ENCODE assay signal across 1 cellular context in genomic region chr6:25278914-25279747, GRCh38.
TF ChIP-seq lines count a peak whose summit lies in the region.

TSS of gene CARMIL1 (plus strand) at chr6:25279374. CDS start at chr6:25279796, 422 bp downstream.

TF ChIP-seq in HepG2, 621 proteins besides CTCF, POLR2A, EP300 and RAD21 (continued from another document and continues in another):
- TF ChIP-seq KAT7 (CRISPR knock-in tag; IDR thresholded peaks at IDR 0.05; ENCODE audit: borderline replicate concordance) (peak; percentile 61; the same call in 1 of the 2 replicates), HBP1 (CRISPR knock-in tag; IDR thresholded peaks at IDR 0.05; ENCODE audit: low read depth) (0 out of 2 replicates have a peak, but pooled peaks have one; percentile 28), ZNF788 (CRISPR knock-in tag; IDR thresholded peaks at IDR 0.05; ENCODE audit: borderline replicate concordance) (no peak), POLR2AphosphoS2 (IDR thresholded peaks at IDR 0.05; ENCODE audit: low read depth, low read length) (no peak), MEIS2 (CRISPR knock-in tag; IDR thresholded peaks at IDR 0.05) (peak; percentile 47; the same call in 1 of the 2 replicates), ZZZ3 (CRISPR knock-in tag; IDR thresholded peaks at IDR 0.05; ENCODE audit: borderline replicate concordance) (no peak), KDM2A (CRISPR knock-in tag; IDR thresholded peaks at IDR 0.05; ENCODE audit: borderline replicate concordance, low read depth) (peak; percentile 68; the same call in 1 of the 2 replicates), NRL (CRISPR knock-in tag; IDR thresholded peaks at IDR 0.05; ENCODE audit: borderline replicate concordance) (no peak), MXD1 (CRISPR knock-in tag; IDR thresholded peaks at IDR 0.05) (peak; percentile 34; the same call in 1 of the 2 replicates), ARHGAP35 (CRISPR knock-in tag; IDR thresholded peaks at IDR 0.05; ENCODE audit: borderline replicate concordance) (no peak; the same call in 1 of the 2 replicates), ZMAT3 (CRISPR knock-in tag; conservative IDR thresholded peaks at IDR 0.05) (peak; percentile 72; the same call in 1 of the 2 replicates), ZNF75D (CRISPR knock-in tag; IDR thresholded peaks at IDR 0.05; ENCODE audit: borderline replicate concordance) (no peak), ZNF660 (CRISPR knock-in tag; IDR thresholded peaks at IDR 0.05; ENCODE audit: borderline replicate concordance, low read depth) (no peak), EHMT2 (IDR thresholded peaks at IDR 0.05; ENCODE audit: borderline replicate concordance, low read depth, low read length) (no peak), BCL3 (CRISPR knock-in tag; IDR thresholded peaks at IDR 0.05) (no peak), HOXA9 (CRISPR knock-in tag; IDR thresholded peaks at IDR 0.05; ENCODE audit: borderline replicate concordance) (no peak), NFATC3 (CRISPR knock-in tag; IDR thresholded peaks at IDR 0.05) (no peak), TBX2 (CRISPR knock-in tag; IDR thresholded peaks at IDR 0.05; ENCODE audit: borderline replicate concordance) (no peak; the same call in 1 of the 2 replicates), KMT2A (CRISPR knock-in tag; IDR thresholded peaks at IDR 0.05) (peak; percentile 40; the same call in 1 of the 2 replicates), ZNF549 (CRISPR knock-in tag; IDR thresholded peaks at IDR 0.05) (peak; percentile 58; the same call in 1 of the 2 replicates), SUZ12 (IDR thresholded peaks at IDR 0.05; ENCODE audit: low read depth, low read length) (no peak), ZGPAT (CRISPR knock-in tag; IDR thresholded peaks at IDR 0.05) (peak; percentile 84), CENPX (CRISPR knock-in tag; IDR thresholded peaks at IDR 0.05) (no peak), STAG1 (CRISPR knock-in tag; IDR thresholded peaks at IDR 0.05) (peak; percentile 82), KLF16 (CRISPR knock-in tag; IDR thresholded peaks at IDR 0.05) (peak in 1 of 2 experiments; percentile 87; a peak in 1 of 4 replicates), SATB2 (CRISPR knock-in tag; IDR thresholded peaks at IDR 0.05) (no peak), RXRB (CRISPR knock-in tag; IDR thresholded peaks at IDR 0.05; ENCODE audit: borderline replicate concordance) (no peak), GMEB2 (CRISPR knock-in tag; IDR thresholded peaks at IDR 0.05; ENCODE audit: low read depth) (no peak), EED (CRISPR knock-in tag; IDR thresholded peaks at IDR 0.05) (no peak), ZNF431 (CRISPR knock-in tag; IDR thresholded peaks at IDR 0.05; ENCODE audit: borderline replicate concordance, low read depth) (no peak), POLR2G (IDR thresholded peaks at IDR 0.05; ENCODE audit: low read depth, low read length) (0 out of 2 replicates have a peak, but pooled peaks have one; percentile 33), ZNF691 (CRISPR knock-in tag; IDR thresholded peaks at IDR 0.05; ENCODE audit: borderline replicate concordance, low read depth) (no peak), SNAPC4 (CRISPR knock-in tag; IDR thresholded peaks at IDR 0.05) (no peak), PHF5A (CRISPR knock-in tag; IDR thresholded peaks at IDR 0.05; ENCODE audit: low read depth, unreplicated experiment) (peak; percentile 10), SKIL (CRISPR knock-in tag; IDR thresholded peaks at IDR 0.05; ENCODE audit: borderline replicate concordance) (0 out of 2 replicates have a peak, but pooled peaks have one; percentile 21), ZBTB42 (CRISPR knock-in tag; IDR thresholded peaks at IDR 0.05) (peak; percentile 81; the same call in 1 of the 2 replicates), REST (IDR thresholded peaks at IDR 0.05; ENCODE audit: borderline replicate concordance in 1 of 2, low read depth in 1 of 2, low read length in 2 of 2) (no peak), CHD2 (IDR thresholded peaks at IDR 0.05; ENCODE audit: low read depth, low read length) (peak; percentile 90), ZBTB25 (CRISPR knock-in tag; IDR thresholded peaks at IDR 0.05) (0 out of 2 replicates have a peak, but pooled peaks have one; percentile 15), SETDB1 (CRISPR knock-in tag; IDR thresholded peaks at IDR 0.05; ENCODE audit: borderline replicate concordance) (no peak), KMT2B (CRISPR knock-in tag; IDR thresholded peaks at IDR 0.05) (peak; percentile 38)
